ENCODE assay signal across 10 cellular contexts in genomic region chr18:2223394-2223793, GRCh38.
DNase-seq lines count a peak whose midpoint lies in the region; ATAC-seq and TF ChIP-seq lines count a peak whose summit lies in the region.
"Had no signal": no experiment of that assay in that cellular context is flagged by ENCODE, and none has a peak within 500 bp of the region (broad histone marks: within the 10 kb centered on the region; RNA-seq: fewer than 3 reads in every experiment).

No MANE protein-coding gene starts in this region.

- H3K36me3 ChIP-seq in mammary epithelial cell (ENCODE audit: insufficient read depth, low read length) (no peaks in the 10 kb centered on the region), thoracic aorta (no peaks in the 10 kb centered on the region)
- H3K36me3 ChIP-seq: neutrophil had no signal

- ATAC-seq in thoracic aorta (ENCODE audit: insufficient number of reproducible peaks, low FRiP score, low read depth), result no peak

- TF ChIP-seq CTCF in mammary epithelial cell (conservative IDR thresholded peaks at IDR 0.05 in 1 of 2, IDR thresholded peaks at IDR 0.05 in 1 of 2; ENCODE audit: extremely low read depth in 1 of 2, insufficient read depth in 1 of 2, low read depth in 1 of 2, low read length in 2 of 2) (no peak), thoracic aorta (IDR thresholded peaks at IDR 0.05) (no peak)

- CTCF ChIA-PET in mammary epithelial cell (lab: Charles Lee; ENCODE audit: low non-redundant PET), result interaction anchor here (0.7 to 1.6 kb wide), 3 partner anchors 118 to 173 kb away, joined by 5 to 16 read pairs (median 7); no protein-coding TSS in a partner anchor

- no peaks in the 10 kb centered on the region for H3K79me2 ChIP-seq in mammary epithelial cell (ENCODE audit: insufficient read depth, low read length)

- H3K4me3 ChIP-seq in mammary epithelial cell (replicated peaks in 1 of 3; ENCODE audit: insufficient read depth in 1 of 3, low read depth in 2 of 3, low read length in 3 of 3) (peak overlapping the region; percentile 35 to 50 (median 48)), thoracic aorta (peak overlapping the region; percentile 43)

- BruUV-seq in mammary epithelial cell (replicated peaks; lab: Mats Ljungman, UMichigan), result no TSS peak

- no peaks in the 10 kb centered on the region for H4K20me1 ChIP-seq in mammary epithelial cell (ENCODE audit: insufficient read depth, low read length)

- peak; percentile 23 for DNase-seq in DMS 273 (lab: John Stamatoyannopoulos, UW; ENCODE audit: unreplicated experiment)
- no peak for DNase-seq in DMS 273 treated with DMSO at 0.1 percent for 48 hours (lab: John Stamatoyannopoulos, UW)
- DNase-seq in mammary epithelial cell, result peak; percentile 29
- peak; percentile 47 for DNase-seq in kidney tubule cell (ENCODE audit: low spot score)
- no peak for DNase-seq in thoracic aorta (ENCODE audit: low spot score)
- DNase-seq in NCI-H2171 treated with DMSO at 0.1 percent for 48 hours (lab: John Stamatoyannopoulos, UW), result no peak
- DNase-seq in stimulated activated CD4-positive, alpha-beta T cell treated with anti-CD3 and anti-CD28 coated beads, Interleukin-4, amount 100 ng/mL, for 24 hours, result no peak
- no peak for DNase-seq in SW480 (ENCODE audit: low spot score)

- dilution Hi-C loops in mammary epithelial cell (cut with HindIII; ENCODE audit: low sequenced_read_pairs), result no loop called here

- H3K4me1 ChIP-seq in mammary epithelial cell (ENCODE audit: insufficient read depth, low read length), result peaks cover 5% of the 10 kb centered on the region
- no peaks in the 10 kb centered on the region for H3K4me1 ChIP-seq in thoracic aorta (ENCODE audit: control insufficient read depth in 1 of 2, low read depth in 2 of 2)

- WGBS in mammary epithelial cell (ENCODE audit: low coverage, missing lambda C conversion rate), result 23% methylated on average over 7 of the region's 7 CpGs

- H3K9me3 ChIP-seq in mammary epithelial cell (replicated peaks; ENCODE audit: insufficient read depth, low read length) (no peaks in the 10 kb centered on the region), thoracic aorta (no peaks in the 10 kb centered on the region)
- H3K9me3 ChIP-seq: neutrophil had no signal

- peak overlapping the region; percentile 81 for H3K4me2 ChIP-seq in mammary epithelial cell (ENCODE audit: insufficient read depth, low read depth, low read length)

- in situ Hi-C loops in mammary epithelial cell (cut with MboI; ENCODE audit: low sequenced_read_pairs in 2 of 2), result loop anchor here (10.0 to 25.0 kb wide), 4 partner anchors 111 to 1361 kb away; no protein-coding TSS in a partner anchor

- peak overlapping the region; percentile 30 for H3K9ac ChIP-seq in mammary epithelial cell (ENCODE audit: insufficient read depth, low read length)

- H3K27ac ChIP-seq in mammary epithelial cell (ENCODE audit: insufficient read depth, low read depth, low read length) (no peak overlapping the region), thoracic aorta (no peak overlapping the region)
- H3K27ac ChIP-seq: 22Rv1, neutrophil had no signal

- intact Hi-C loops in mammary epithelial cell (cut with micrococcal nuclease), result loop anchor here (5.0 to 10.0 kb wide), 3 partner anchors 114 to 379 kb away; no protein-coding TSS in a partner anchor

- H2AFZ ChIP-seq in mammary epithelial cell (ENCODE audit: low read depth, low read length), result peak overlapping the region; percentile 78

- no peaks in the 10 kb centered on the region for H3K27me3 ChIP-seq in mammary epithelial cell (ENCODE audit: insufficient read depth, low read length)
- no peaks in the 10 kb centered on the region for H3K27me3 ChIP-seq in thoracic aorta (replicated peaks; ENCODE audit: insufficient read depth)

Comparison
In these comparisons a context has a peak if more than half of its experiments do, and no peak if none do; other contexts are left out.
1. DNase-seq: peak in DMS 273 (single experiment), mammary epithelial cell (single experiment) and kidney tubule cell (single experiment); none in DMS 273 treated with DMSO at 0.1 percent for 48 hours (single experiment), thoracic aorta (single experiment), NCI-H2171 treated with DMSO at 0.1 percent for 48 hours (single experiment), stimulated activated CD4-positive, alpha-beta T cell treated with anti-CD3 and anti-CD28 coated beads, Interleukin-4, amount 100 ng/mL, for 24 hours (single experiment) and SW480 (single experiment).